ENCODE assay signal across 1 cellular context in the genomic region with DNA sequence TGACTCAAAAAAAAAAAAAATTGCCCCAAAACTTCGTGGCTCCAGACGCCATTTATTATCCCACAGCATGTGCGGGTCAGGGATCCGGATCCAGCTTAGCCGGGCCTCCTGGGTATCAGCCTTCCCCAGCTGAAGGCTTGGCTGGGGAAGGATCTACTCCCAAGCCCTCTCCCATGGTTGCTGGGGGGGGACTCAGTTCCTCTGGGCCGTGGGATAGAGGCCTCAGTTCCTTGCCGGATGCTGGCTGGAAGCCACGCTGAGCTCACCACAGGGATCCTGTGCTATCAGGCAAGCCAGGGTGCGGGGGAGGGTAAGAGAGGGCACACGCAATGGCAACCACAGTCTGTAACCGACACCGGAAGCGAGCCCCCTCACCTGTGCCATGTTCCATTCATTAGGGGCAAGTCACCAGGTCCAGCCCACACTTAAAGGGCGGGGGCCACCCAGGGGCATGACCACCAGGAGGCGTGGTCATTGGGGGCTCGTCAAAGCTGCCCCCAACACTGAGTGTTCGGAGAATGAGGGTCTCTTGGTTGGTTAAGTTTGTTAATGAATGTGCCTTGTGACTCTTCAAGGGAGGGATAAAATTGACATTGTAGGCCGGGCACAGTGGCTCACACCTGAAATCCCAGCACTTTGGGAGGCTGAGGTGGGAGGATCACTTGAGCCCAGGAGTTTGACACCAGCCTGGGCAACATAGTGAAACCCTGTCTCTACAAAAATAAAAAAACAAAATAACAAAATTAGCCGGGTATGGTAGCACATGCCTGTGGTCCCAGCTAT.
A peak's percentile ranks its signal among the peaks of the same experiment; 100 is the strongest.
TF ChIP-seq lines count a peak whose summit lies in the region.

No MANE protein-coding gene starts in this region.

TF ChIP-seq in K562, 482 proteins besides CTCF, POLR2A, EP300 and RAD21 (continued from another document and continues in another):
- TF ChIP-seq, protein P1, sequence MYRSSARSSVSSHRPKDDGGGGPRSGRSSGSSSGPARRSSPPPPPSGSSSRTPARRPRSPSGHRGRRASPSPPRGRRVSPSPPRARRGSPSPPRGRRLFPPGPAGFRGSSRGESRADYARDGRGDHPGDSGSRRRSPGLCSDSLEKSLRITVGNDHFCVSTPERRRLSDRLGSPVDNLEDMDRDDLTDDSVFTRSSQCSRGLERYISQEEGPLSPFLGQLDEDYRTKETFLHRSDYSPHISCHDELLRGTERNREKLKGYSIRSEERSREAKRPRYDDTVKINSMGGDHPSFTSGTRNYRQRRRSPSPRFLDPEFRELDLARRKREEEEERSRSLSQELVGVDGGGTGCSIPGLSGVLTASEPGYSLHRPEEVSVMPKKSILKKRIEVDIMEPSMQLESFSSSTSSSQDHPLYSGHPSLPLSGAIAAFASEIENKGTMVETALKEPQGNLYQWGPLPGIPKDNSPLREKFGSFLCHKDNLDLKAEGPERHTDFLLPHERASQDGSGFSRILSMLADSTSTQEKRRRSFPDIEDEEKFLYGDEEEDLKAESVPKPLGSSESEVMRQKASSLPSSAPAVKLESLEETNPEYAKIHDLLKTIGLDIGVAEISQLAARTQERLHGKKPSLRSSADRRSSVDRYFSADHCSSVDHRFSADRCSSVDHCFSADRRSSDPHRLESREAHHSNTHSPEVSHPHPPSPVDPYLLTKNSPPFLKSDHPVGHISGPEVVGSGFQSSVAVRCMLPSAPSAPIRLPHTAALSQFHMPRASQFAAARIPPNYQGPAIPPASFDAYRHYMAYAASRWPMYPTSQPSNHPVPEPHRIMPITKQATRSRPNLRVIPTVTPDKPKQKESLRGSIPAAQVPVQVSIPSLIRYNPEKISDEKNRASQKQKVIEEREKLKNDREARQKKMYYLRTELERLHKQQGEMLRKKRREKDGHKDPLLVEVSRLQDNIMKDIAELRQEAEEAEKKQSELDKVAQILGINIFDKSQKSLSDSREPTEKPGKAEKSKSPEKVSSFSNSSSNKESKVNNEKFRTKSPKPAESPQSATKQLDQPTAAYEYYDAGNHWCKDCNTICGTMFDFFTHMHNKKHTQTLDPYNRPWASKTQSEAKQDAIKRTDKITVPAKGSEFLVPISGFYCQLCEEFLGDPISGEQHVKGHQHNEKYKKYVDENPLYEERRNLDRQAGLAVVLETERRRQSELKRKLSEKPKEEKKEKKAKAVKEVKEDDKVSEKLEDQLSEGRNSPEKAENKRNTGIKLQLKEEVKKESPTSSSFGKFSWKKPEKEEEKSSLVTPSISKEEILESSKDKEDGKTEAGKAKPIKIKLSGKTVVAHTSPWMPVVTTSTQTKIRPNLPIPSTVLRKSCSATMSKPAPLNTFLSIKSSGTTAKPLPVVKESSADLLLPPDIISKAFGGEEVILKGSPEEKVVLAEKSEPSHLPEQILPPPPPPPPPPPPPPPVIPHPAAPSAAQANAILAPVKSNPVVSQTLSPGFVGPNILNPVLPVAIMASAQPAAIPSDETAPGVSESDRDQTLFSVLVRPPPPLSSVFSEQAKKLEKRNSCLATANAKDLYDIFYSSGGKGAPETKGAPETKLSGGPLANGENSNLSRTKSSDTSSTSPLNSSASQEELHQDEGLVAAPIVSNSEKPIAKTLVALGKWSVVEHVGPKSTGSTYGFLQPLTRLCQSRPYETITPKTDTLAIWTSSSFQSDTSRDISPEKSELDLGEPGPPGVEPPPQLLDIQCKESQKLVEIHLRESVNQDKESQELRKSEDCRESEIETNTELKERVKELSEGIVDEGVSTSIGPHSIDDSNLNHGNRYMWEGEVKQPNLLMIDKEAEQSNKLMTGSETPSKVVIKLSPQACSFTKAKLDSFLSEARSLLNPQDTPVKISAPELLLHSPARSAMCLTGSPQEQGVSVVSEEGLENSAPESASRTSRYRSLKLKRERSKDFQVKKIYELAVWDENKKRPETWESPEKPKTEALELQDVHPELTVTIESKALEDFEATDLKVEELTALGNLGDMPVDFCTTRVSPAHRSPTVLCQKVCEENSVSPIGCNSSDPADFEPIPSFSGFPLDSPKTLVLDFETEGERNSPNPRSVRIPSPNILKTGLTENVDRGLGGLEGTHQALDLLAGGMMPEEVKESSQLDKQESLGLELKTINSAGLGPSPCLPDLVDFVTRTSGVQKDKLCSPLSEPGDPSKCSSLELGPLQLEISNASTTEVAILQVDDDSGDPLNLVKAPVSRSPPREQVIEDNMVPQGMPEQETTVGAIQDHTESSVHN (IDR thresholded peaks at IDR 0.05; ENCODE audit: borderline replicate concordance in 1 of 2, low read depth in 1 of 2), result no peak
- peak; percentile 73 for TF ChIP-seq STAT5A (IDR thresholded peaks at IDR 0.05; ENCODE audit: borderline replicate concordance, low read length)
- peak; percentile 81; the same call in 1 of the 2 replicates for TF ChIP-seq ZBED1 (IDR thresholded peaks at IDR 0.05)
- TF ChIP-seq ZNF347 (CRISPR knock-in tag; IDR thresholded peaks at IDR 0.05; ENCODE audit: low read depth), result no peak
- peak; percentile 61; the same call in 1 of the 2 replicates for TF ChIP-seq ZNF324 (CRISPR knock-in tag; IDR thresholded peaks at IDR 0.05)
- peak; percentile 49 for TF ChIP-seq TAF1 (IDR thresholded peaks at IDR 0.05; ENCODE audit: control insufficient read depth, extremely low read depth, insufficient read depth, low read length, severe bottlenecking)
- TF ChIP-seq, protein P2, sequence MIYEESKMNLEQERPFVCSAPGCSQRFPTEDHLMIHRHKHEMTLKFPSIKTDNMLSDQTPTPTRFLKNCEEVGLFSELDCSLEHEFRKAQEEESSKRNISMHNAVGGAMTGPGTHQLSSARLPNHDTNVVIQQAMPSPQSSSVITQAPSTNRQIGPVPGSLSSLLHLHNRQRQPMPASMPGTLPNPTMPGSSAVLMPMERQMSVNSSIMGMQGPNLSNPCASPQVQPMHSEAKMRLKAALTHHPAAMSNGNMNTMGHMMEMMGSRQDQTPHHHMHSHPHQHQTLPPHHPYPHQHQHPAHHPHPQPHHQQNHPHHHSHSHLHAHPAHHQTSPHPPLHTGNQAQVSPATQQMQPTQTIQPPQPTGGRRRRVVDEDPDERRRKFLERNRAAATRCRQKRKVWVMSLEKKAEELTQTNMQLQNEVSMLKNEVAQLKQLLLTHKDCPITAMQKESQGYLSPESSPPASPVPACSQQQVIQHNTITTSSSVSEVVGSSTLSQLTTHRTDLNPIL (CRISPR knock-in tag; IDR thresholded peaks at IDR 0.05), result peak; percentile 68; the same call in 1 of the 2 replicates
- no peak for TF ChIP-seq KAT8 (IDR thresholded peaks at IDR 0.05; ENCODE audit: low read depth)
- TF ChIP-seq ASH1L (IDR thresholded peaks at IDR 0.05; ENCODE audit: borderline replicate concordance, low read depth, partially characterized antibody), result no peak
- TF ChIP-seq, protein P3, sequence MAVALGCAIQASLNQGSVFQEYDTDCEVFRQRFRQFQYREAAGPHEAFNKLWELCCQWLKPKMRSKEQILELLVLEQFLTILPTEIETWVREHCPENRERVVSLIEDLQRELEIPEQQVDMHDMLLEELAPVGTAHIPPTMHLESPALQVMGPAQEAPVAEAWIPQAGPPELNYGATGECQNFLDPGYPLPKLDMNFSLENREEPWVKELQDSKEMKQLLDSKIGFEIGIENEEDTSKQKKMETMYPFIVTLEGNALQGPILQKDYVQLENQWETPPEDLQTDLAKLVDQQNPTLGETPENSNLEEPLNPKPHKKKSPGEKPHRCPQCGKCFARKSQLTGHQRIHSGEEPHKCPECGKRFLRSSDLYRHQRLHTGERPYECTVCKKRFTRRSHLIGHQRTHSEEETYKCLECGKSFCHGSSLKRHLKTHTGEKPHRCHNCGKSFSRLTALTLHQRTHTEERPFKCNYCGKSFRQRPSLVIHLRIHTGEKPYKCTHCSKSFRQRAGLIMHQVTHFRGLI (CRISPR knock-in tag; IDR thresholded peaks at IDR 0.05), result peak; percentile 74; the same call in 1 of the 2 replicates
- TF ChIP-seq, protein P4, sequence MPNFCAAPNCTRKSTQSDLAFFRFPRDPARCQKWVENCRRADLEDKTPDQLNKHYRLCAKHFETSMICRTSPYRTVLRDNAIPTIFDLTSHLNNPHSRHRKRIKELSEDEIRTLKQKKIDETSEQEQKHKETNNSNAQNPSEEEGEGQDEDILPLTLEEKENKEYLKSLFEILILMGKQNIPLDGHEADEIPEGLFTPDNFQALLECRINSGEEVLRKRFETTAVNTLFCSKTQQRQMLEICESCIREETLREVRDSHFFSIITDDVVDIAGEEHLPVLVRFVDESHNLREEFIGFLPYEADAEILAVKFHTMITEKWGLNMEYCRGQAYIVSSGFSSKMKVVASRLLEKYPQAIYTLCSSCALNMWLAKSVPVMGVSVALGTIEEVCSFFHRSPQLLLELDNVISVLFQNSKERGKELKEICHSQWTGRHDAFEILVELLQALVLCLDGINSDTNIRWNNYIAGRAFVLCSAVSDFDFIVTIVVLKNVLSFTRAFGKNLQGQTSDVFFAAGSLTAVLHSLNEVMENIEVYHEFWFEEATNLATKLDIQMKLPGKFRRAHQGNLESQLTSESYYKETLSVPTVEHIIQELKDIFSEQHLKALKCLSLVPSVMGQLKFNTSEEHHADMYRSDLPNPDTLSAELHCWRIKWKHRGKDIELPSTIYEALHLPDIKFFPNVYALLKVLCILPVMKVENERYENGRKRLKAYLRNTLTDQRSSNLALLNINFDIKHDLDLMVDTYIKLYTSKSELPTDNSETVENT (CRISPR knock-in tag; IDR thresholded peaks at IDR 0.05), result no peak; the same call in 1 of the 2 replicates
- TF ChIP-seq, protein P5, sequence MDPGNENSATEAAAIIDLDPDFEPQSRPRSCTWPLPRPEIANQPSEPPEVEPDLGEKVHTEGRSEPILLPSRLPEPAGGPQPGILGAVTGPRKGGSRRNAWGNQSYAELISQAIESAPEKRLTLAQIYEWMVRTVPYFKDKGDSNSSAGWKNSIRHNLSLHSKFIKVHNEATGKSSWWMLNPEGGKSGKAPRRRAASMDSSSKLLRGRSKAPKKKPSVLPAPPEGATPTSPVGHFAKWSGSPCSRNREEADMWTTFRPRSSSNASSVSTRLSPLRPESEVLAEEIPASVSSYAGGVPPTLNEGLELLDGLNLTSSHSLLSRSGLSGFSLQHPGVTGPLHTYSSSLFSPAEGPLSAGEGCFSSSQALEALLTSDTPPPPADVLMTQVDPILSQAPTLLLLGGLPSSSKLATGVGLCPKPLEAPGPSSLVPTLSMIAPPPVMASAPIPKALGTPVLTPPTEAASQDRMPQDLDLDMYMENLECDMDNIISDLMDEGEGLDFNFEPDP (CRISPR knock-in tag; IDR thresholded peaks at IDR 0.05), result no peak
- TF ChIP-seq PML (IDR thresholded peaks at IDR 0.05; ENCODE audit: low read length), result peak; percentile 88
- peak; percentile 71; the same call in 1 of the 2 replicates for TF ChIP-seq HDGF (IDR thresholded peaks at IDR 0.05)
- TF ChIP-seq ZNF583 (CRISPR knock-in tag; IDR thresholded peaks at IDR 0.05), result peak; percentile 69
- TF ChIP-seq TEAD4 (IDR thresholded peaks at IDR 0.05; ENCODE audit: low read length), result peak; percentile 90
- no peak for TF ChIP-seq TEAD4 (CRISPR knock-in tag; IDR thresholded peaks at IDR 0.05; ENCODE audit: borderline replicate concordance)
- 0 out of 4 replicates have a peak, but pooled peaks have one; percentile 21 to 27 for TF ChIP-seq SRF (CRISPR knock-in tag; IDR thresholded peaks at IDR 0.05)
- TF ChIP-seq, protein P6, sequence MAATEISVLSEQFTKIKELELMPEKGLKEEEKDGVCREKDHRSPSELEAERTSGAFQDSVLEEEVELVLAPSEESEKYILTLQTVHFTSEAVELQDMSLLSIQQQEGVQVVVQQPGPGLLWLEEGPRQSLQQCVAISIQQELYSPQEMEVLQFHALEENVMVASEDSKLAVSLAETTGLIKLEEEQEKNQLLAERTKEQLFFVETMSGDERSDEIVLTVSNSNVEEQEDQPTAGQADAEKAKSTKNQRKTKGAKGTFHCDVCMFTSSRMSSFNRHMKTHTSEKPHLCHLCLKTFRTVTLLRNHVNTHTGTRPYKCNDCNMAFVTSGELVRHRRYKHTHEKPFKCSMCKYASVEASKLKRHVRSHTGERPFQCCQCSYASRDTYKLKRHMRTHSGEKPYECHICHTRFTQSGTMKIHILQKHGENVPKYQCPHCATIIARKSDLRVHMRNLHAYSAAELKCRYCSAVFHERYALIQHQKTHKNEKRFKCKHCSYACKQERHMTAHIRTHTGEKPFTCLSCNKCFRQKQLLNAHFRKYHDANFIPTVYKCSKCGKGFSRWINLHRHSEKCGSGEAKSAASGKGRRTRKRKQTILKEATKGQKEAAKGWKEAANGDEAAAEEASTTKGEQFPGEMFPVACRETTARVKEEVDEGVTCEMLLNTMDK (IDR thresholded peaks at IDR 0.05; ENCODE audit: borderline replicate concordance, insufficient read depth, low read depth, low read length, poor library complexity, severe bottlenecking), result no peak
- TF ChIP-seq, protein P7, sequence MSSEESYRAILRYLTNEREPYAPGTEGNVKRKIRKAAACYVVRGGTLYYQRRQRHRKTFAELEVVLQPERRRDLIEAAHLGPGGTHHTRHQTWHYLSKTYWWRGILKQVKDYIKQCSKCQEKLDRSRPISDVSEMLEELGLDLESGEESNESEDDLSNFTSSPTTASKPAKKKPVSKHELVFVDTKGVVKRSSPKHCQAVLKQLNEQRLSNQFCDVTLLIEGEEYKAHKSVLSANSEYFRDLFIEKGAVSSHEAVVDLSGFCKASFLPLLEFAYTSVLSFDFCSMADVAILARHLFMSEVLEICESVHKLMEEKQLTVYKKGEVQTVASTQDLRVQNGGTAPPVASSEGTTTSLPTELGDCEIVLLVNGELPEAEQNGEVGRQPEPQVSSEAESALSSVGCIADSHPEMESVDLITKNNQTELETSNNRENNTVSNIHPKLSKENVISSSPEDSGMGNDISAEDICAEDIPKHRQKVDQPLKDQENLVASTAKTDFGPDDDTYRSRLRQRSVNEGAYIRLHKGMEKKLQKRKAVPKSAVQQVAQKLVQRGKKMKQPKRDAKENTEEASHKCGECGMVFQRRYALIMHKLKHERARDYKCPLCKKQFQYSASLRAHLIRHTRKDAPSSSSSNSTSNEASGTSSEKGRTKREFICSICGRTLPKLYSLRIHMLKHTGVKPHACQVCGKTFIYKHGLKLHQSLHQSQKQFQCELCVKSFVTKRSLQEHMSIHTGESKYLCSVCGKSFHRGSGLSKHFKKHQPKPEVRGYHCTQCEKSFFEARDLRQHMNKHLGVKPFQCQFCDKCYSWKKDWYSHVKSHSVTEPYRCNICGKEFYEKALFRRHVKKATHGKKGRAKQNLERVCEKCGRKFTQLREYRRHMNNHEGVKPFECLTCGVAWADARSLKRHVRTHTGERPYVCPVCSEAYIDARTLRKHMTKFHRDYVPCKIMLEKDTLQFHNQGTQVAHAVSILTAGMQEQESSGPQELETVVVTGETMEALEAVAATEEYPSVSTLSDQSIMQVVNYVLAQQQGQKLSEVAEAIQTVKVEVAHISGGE (CRISPR knock-in tag; IDR thresholded peaks at IDR 0.05), result peak in 1 of 3 experiments; percentile 64; a peak in 1 of 6 replicates
- TF ChIP-seq ZFX (CRISPR knock-in tag; IDR thresholded peaks at IDR 0.05), result peak; percentile 72
- TF ChIP-seq MBD2 (IDR thresholded peaks at IDR 0.05; ENCODE audit: borderline replicate concordance, low read depth), result peak; percentile 93
- TF ChIP-seq CBFA2T2 (conservative IDR thresholded peaks at IDR 0.05), result peak; percentile 87
- peak; percentile 66 for TF ChIP-seq SMARCB1 (IDR thresholded peaks at IDR 0.05; ENCODE audit: insufficient read length, low read depth)
- peak; percentile 87 for TF ChIP-seq CREM (IDR thresholded peaks at IDR 0.05; ENCODE audit: low read depth)
- TF ChIP-seq ESRRB (CRISPR knock-in tag; IDR thresholded peaks at IDR 0.05; ENCODE audit: borderline replicate concordance), result 0 out of 2 replicates have a peak, but pooled peaks have one; percentile 41
- peak; percentile 86 for TF ChIP-seq ZBTB17 (CRISPR knock-in tag; IDR thresholded peaks at IDR 0.05)
- peak; percentile 97 for TF ChIP-seq SMARCA4 (IDR thresholded peaks at IDR 0.05)
- TF ChIP-seq ZNF175 (CRISPR knock-in tag; IDR thresholded peaks at IDR 0.05; ENCODE audit: low read depth), result peak; percentile 87
- no peak for TF ChIP-seq NCOA6 (IDR thresholded peaks at IDR 0.05)
- TF ChIP-seq GATA2 (CRISPR knock-in tag; IDR thresholded peaks at IDR 0.05), result peak; percentile 92
- TF ChIP-seq CBX5 (IDR thresholded peaks at IDR 0.05; ENCODE audit: borderline replicate concordance, low read depth), result peak; percentile 67; the same call in 1 of the 2 replicates
- no peak for TF ChIP-seq TRIM28 (IDR thresholded peaks at IDR 0.05)
- peak; percentile 93 for TF ChIP-seq BRD9 (IDR thresholded peaks at IDR 0.05; ENCODE audit: low read depth, partially characterized antibody)
- no peak for TF ChIP-seq RBM15 (IDR thresholded peaks at IDR 0.05; ENCODE audit: insufficient read depth, low read length)
